9 cellular contexts compared by ENCODE assay signal in genomic region chr1:158121604-158122254, GRCh38. TPM values are rescaled to one million over a fixed set of nuclear protein-coding genes. Genes with fewer than 3 reads are reported as not detected.
A peak's percentile ranks its signal among the peaks of the same experiment; 100 is the strongest.
DNase-seq lines count a peak whose midpoint lies in the region; ATAC-seq and TF ChIP-seq lines count a peak whose summit lies in the region.
"Had no signal": no experiment of that assay in that cellular context is flagged by ENCODE, and none has a peak within 500 bp of the region (broad histone marks: within the 10 kb centered on the region; RNA-seq: fewer than 3 reads in every experiment).

No MANE protein-coding gene starts in this region.

- CTCF ChIA-PET in Caco-2 (lab: Charles Lee): interaction anchor here (0.6 to 5.5 kb wide), 26 partner anchors 9 to 453 kb away, joined by 3 to 106 read pairs (median 4); no protein-coding TSS in a partner anchor

- H3K4me2 ChIP-seq in GM23248 (ENCODE audit: unreplicated experiment) (no peak overlapping the region), osteoblast (ENCODE audit: insufficient read depth, low read length) (no peak overlapping the region)

- H3K9me3 ChIP-seq in Caco-2: no peaks in the 10 kb centered on the region
- H3K9me3 ChIP-seq in GM23248 (ENCODE audit: low read depth): no peaks in the 10 kb centered on the region
- no peaks in the 10 kb centered on the region for H3K9me3 ChIP-seq in colonic mucosa
- H3K9me3 ChIP-seq in osteoblast (ENCODE audit: low read depth, low read length): no peaks in the 10 kb centered on the region

- no peaks in the 10 kb centered on the region for H3K79me2 ChIP-seq in GM23248 (ENCODE audit: insufficient read depth)
- H3K79me2 ChIP-seq in osteoblast (ENCODE audit: insufficient read depth, low read length): no peaks in the 10 kb centered on the region

- H3K27ac ChIP-seq in GM23248 (no peak overlapping the region), colonic mucosa (no peak overlapping the region), osteoblast (ENCODE audit: low read depth, low read length) (no peak overlapping the region)
- H3K27ac ChIP-seq: SK-N-MC had no signal

- H3K36me3 Mint-ChIP-seq in Caco-2 (ENCODE audit: insufficient read depth, unreplicated experiment): no peaks in the 10 kb centered on the region

- H3K4me3 ChIP-seq in Caco-2 (ENCODE audit: low read depth, low read length) (no peak overlapping the region), GM23248 (no peak overlapping the region), colonic mucosa (no peak overlapping the region), osteoblast (ENCODE audit: insufficient read depth, low read length) (no peak overlapping the region)
- H3K4me3 ChIP-seq: SK-N-MC had no signal

- POLR2A ChIA-PET in Caco-2 (lab: Charles Lee): interaction anchor here (0.6 kb wide), 1 partner anchor 540 kb away, joined by 3 read pairs; no protein-coding TSS in a partner anchor

- H3K4me3 Mint-ChIP-seq in Caco-2 (ENCODE audit: unreplicated experiment): no peak overlapping the region

- WGBS in GM23248 (ENCODE audit: low coverage in 1 of 2, low lambda C conversion rate in 2 of 2, missing lambda C conversion rate in 2 of 2), 2 experiments: 25% methylated on average over 5 of the region's 5 CpGs

- H3K4me1 Mint-ChIP-seq in Caco-2 (ENCODE audit: low read depth, unreplicated experiment): no peaks in the 10 kb centered on the region

- no peaks in the 10 kb centered on the region for H3F3A ChIP-seq in GM23248 (ENCODE audit: insufficient read depth)

- no peaks in the 10 kb centered on the region for H3K9me3 Mint-ChIP-seq in Caco-2 (ENCODE audit: unreplicated experiment)

- H3K36me3 ChIP-seq in Caco-2 (ENCODE audit: control insufficient read depth, insufficient read depth, low read length) (no peaks in the 10 kb centered on the region), GM23248 (ENCODE audit: low read depth) (no peaks in the 10 kb centered on the region), colonic mucosa (no peaks in the 10 kb centered on the region), osteoblast (ENCODE audit: insufficient read depth, low read length) (no peaks in the 10 kb centered on the region)

- no peak overlapping the region for H3K27ac Mint-ChIP-seq in Caco-2 (ENCODE audit: unreplicated experiment)

- H2AFZ ChIP-seq in GM23248 (no peak overlapping the region), osteoblast (ENCODE audit: low read length) (no peak overlapping the region)

- no peak overlapping the region for H3K9ac ChIP-seq in GM23248
- H3K9ac ChIP-seq in colonic mucosa (ENCODE audit: low read depth in 2 of 2, low read length in 2 of 2): no peak overlapping the region

- peaks cover 4% of the 10 kb centered on the region for H3K27me3 Mint-ChIP-seq in Caco-2 (ENCODE audit: insufficient read depth, unreplicated experiment)

- intact Hi-C loops in Caco-2 (cut with micrococcal nuclease; ENCODE audit: unreplicated experiment) (loop anchor here (1.0 to 10.0 kb wide), 5 partner anchors 26 to 537 kb away; no protein-coding TSS in a partner anchor), colonic mucosa (cut with DNase I) (loop anchor here (2.0 to 10.0 kb wide), 2 partner anchors 157 to 537 kb away; no protein-coding TSS in a partner anchor)

- no peaks in the 10 kb centered on the region for H3K9me2 ChIP-seq in GM23248 (ENCODE audit: insufficient read depth)

- no TSS peak for BruUV-seq in Caco-2 (replicated peaks; lab: Mats Ljungman, UMichigan)

- DNase-seq in Caco-2: peak; percentile 67
- DNase-seq in GM23248: peak; percentile 56
- peak; percentile 51 for DNase-seq in OCI-M1 (lab: John Stamatoyannopoulos, UW)
- peak; percentile 47 for DNase-seq in colonic mucosa
- no peak for DNase-seq in osteoblast (ENCODE audit: insufficient read length, low spot score, missing footprints)
- no peak for DNase-seq in activated gamma-delta T cell (lab: John Stamatoyannopoulos, UW)
- no peak for DNase-seq in activated CD4-positive, CD25-positive, alpha-beta regulatory T cell treated with anti-CD3 and anti-CD28 coated beads, Interleukin-2, amount 50 U/mL, for 72 hours

- no peaks in the 10 kb centered on the region for H4K20me1 ChIP-seq in GM23248 (ENCODE audit: insufficient read depth)
- no peaks in the 10 kb centered on the region for H4K20me1 ChIP-seq in osteoblast (ENCODE audit: insufficient read depth, low read length)

- in situ Hi-C loops in GM23248 (cut with MboI): loop anchor here (10.0 kb wide), 1 partner anchor 537 kb away; no protein-coding TSS in a partner anchor

- H3K4me1 ChIP-seq in Caco-2 (no peaks in the 10 kb centered on the region), GM23248 (ENCODE audit: insufficient read depth) (no peaks in the 10 kb centered on the region), colonic mucosa (peaks cover 7% of the 10 kb centered on the region), osteoblast (ENCODE audit: insufficient read depth, low read length) (no peaks in the 10 kb centered on the region)

- ATAC-seq in GM19452 (IDR thresholded peaks at IDR 0.05; ENCODE audit: unreplicated experiment): no peak

- H3K27me3 ChIP-seq in Caco-2 (replicated peaks; ENCODE audit: control insufficient read depth, insufficient read depth, low read length) (no peaks in the 10 kb centered on the region; the same call in 1 of the 2 replicates), GM23248 (replicated peaks; ENCODE audit: insufficient read depth) (no peaks in the 10 kb centered on the region), colonic mucosa (no peaks in the 10 kb centered on the region), osteoblast (ENCODE audit: insufficient read depth, low read length) (peaks cover 27% of the 10 kb centered on the region)

- TF ChIP-seq CTCF in Caco-2 (IDR thresholded peaks at IDR 0.05; ENCODE audit: insufficient read depth in 1 of 2, low read depth in 1 of 2, low read length in 1 of 2, severe bottlenecking in 1 of 2, unreplicated experiment in 1 of 2) (peak; percentile 77 to 87), colonic mucosa (IDR thresholded peaks at IDR 0.05) (peak; percentile 59), osteoblast (IDR thresholded peaks at IDR 0.05; ENCODE audit: extremely low read depth, low read depth, low read length) (peak; percentile 62)

RNA-seq across cellular contexts. Expression of gene CD1D, which starts 59.0 kb away (rescaled TPM):
- total RNA-seq in Caco-2 (2022) (not detected in 2 replicates), colonic mucosa (1 to 10 TPM; 4.6 to 7.9 TPM), osteoblast (under 0.01 TPM in 1 of 2 replicates, not detected in the other)
- total RNA-seq in GM23248 (2014; rRNA removed; shearing (Covaris generic)): not detected in 2 replicates
- polyA plus RNA-seq in GM23248 (2016; fragmentation: Nextera tagmentation; extraction: Ambion mirVana): 0.11 TPM in 1 of 2 replicates, not detected in the other

Comparison
In these comparisons a context has a peak if more than half of its experiments do, and no peak if none do; other contexts are left out.
1. DNase-seq: peak in Caco-2 (2 of 2), GM23248 (single experiment), OCI-M1 (single experiment) and colonic mucosa (single experiment); none in osteoblast (single experiment), activated gamma-delta T cell (single experiment) and activated CD4-positive, CD25-positive, alpha-beta regulatory T cell treated with anti-CD3 and anti-CD28 coated beads, Interleukin-2, amount 50 U/mL, for 72 hours (single experiment).
2. Peak in every context shown above with its lines, with median percentiles within 50 percentile points of each other: CTCF ChIP-seq.